In genomic region chr22:30150212-30150611, GRCh38 we compare ENCODE assay signal across 21 cellular contexts.
"Had no signal": no experiment of that assay in that cellular context is flagged by ENCODE, and none has a peak within 500 bp of the region (broad histone marks: within the 10 kb centered on the region; RNA-seq: fewer than 3 reads in every experiment).

No MANE protein-coding gene starts in this region.

- H3K27ac Mint-ChIP-seq: activated CD4-positive, alpha-beta memory T cell treated with anti-CD3 and anti-CD28 coated beads, Interleukin-2, amount 10 ng/mL, durations not matched to agents 7 days and 5 days; activated CD4-positive, alpha-beta T cell treated with anti-CD3 and anti-CD28 coated beads, Interleukin-2, amount 10 ng/mL, durations not matched to agents 24 days and 14 days; activated naive CD8-positive, alpha-beta T cell treated with anti-CD3 and anti-CD28 coated beads, Interleukin-2, amount 50 U/mL, for 24 hours; endodermal cell; nephron progenitor cell; stimulated activated memory B cell treated with anti-CD40 and anti-IgM and Interleukin-4, amounts not matched to agents 10 μg/mL and 1 μg/mL and 100 μg/mL, for 72 hours; T-helper 1 cell treated with Interleukin-12 subunit alpha and Interleukin-12 subunit beta and Interleukin-4 antibody, amounts not matched to agents 30 μg/mL and 1 μg/mL, for 36 hours had no signal

- DNase-seq: activated CD4-positive, alpha-beta memory T cell treated with anti-CD3 and anti-CD28 coated beads, Interleukin-2, amount 10 ng/mL, durations not matched to agents 7 days and 5 days; activated CD4-positive, alpha-beta T cell treated with anti-CD3 and anti-CD28 coated beads, Interleukin-2, amount 10 ng/mL, durations not matched to agents 24 days and 14 days; activated effector memory CD4-positive, alpha-beta T cell treated with anti-CD3 and anti-CD28 coated beads, Interleukin-2, amount 50 U/mL, for 16 hours; activated naive CD4-positive, alpha-beta T cell treated with anti-CD3 and anti-CD28 coated beads, Interleukin-2, amount 50 U/mL, for 16 hours; activated naive CD8-positive, alpha-beta T cell treated with anti-CD3 and anti-CD28 coated beads, Interleukin-2, amount 50 U/mL, for 24 hours; cerebellar nuclear complex; endodermal cell; heart left ventricle; left cardiac atrium; nephron progenitor cell; occipital lobe; posterior cingulate gyrus; stimulated activated CD4-positive, alpha-beta T cell treated with anti-CD3 and anti-CD28 coated beads, Interleukin-15, amount 100 ng/mL, for 24 hours; upper lobe of left lung had no signal

- ATAC-seq: activated CD4-positive, CD25-positive, alpha-beta regulatory T cell treated with anti-CD3 and anti-CD28 coated beads, Interleukin-2, amount 50 U/mL, for 24 hours; activated naive CD8-positive, alpha-beta T cell treated with anti-CD3 and anti-CD28 coated beads, Interleukin-2, amount 50 U/mL, for 24 hours; heart left ventricle; left cardiac atrium; sciatic nerve; stimulated activated memory B cell treated with anti-CD40 and anti-IgM and Interleukin-4, amounts not matched to agents 10 μg/mL and 1 μg/mL and 100 μg/mL, for 72 hours had no signal

- H3K27me3 Mint-ChIP-seq: activated CD4-positive, alpha-beta T cell treated with anti-CD3 and anti-CD28 coated beads, Interleukin-2, amount 10 ng/mL, durations not matched to agents 24 days and 14 days had no signal

- H3K4me3 Mint-ChIP-seq: activated CD4-positive, alpha-beta memory T cell treated with anti-CD3 and anti-CD28 coated beads, Interleukin-2, amount 10 ng/mL, durations not matched to agents 7 days and 5 days; activated CD4-positive, alpha-beta T cell treated with anti-CD3 and anti-CD28 coated beads, Interleukin-2, amount 10 ng/mL, durations not matched to agents 24 days and 14 days; activated naive CD8-positive, alpha-beta T cell treated with anti-CD3 and anti-CD28 coated beads, Interleukin-2, amount 50 U/mL, for 24 hours; endodermal cell; nephron progenitor cell; stimulated activated memory B cell treated with anti-CD40 and anti-IgM and Interleukin-4, amounts not matched to agents 10 μg/mL and 1 μg/mL and 100 μg/mL, for 72 hours; T-helper 1 cell treated with Interleukin-12 subunit alpha and Interleukin-12 subunit beta and Interleukin-4 antibody, amounts not matched to agents 30 μg/mL and 1 μg/mL, for 36 hours had no signal

- H3K4me3 ChIP-seq: coronary artery, heart left ventricle, smooth muscle cell, thoracic aorta, upper lobe of left lung had no signal

- H3K36me3 Mint-ChIP-seq: stimulated activated memory B cell treated with anti-CD40 and anti-IgM and Interleukin-4, amounts not matched to agents 10 μg/mL and 1 μg/mL and 100 μg/mL, for 72 hours had no signal

- H3K4me1 Mint-ChIP-seq: endodermal cell, nephron progenitor cell had no signal
